18 cellular contexts compared by ENCODE assay signal in the genomic region with DNA sequence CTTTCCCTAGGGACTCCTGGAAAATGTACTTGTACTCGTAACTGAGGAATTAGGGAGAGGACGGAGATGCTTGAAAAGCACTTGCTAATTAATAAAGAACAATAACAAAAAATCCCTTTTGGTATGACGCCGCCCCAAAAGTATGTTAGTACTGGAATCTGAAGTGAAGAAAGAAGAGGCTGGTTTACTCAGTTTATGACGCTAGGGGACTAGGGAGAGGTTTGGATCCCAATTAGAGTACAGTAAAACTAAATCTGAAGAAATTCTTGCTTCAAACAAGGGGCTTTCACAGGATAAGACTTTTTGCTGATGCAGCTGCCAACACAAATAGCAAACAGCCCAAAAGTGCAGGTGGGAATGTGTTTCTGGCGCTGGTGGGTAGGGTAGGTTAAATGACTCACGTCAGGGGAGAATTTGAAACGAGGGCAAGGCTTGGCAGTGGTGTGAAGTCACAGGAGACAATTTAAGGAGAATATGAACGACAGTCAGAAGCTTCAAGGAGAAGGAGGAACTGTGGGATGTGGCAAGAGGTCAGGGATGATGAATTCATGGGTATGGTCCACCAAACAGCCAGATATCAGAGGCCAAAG. TPM values are rescaled to one million over a fixed set of nuclear protein-coding genes. Genes with fewer than 3 reads are reported as not detected.
DNase-seq lines count a peak whose midpoint lies in the region; ATAC-seq, FAIRE-seq and TF ChIP-seq lines count a peak whose summit lies in the region.
"Had no signal": no experiment of that assay in that cellular context is flagged by ENCODE, and none has a peak within 500 bp of the region (broad histone marks: within the 10 kb centered on the region; RNA-seq: fewer than 3 reads in every experiment).

No MANE protein-coding gene starts in this region.

- POLR2A ChIA-PET in HepG2 (lab: Yijun Ruan, JAX): no interaction called here

- DNase-seq in HepG2 (ENCODE audit: low spot score) (no peak), right lobe of liver (no peak), T-helper 17 cell (no peak), foreskin fibroblast (peak; percentile 13 to 57), stomach (no peak), ACHN (no peak)
- DNase-seq: activated CD8-positive, alpha-beta T cell treated with anti-CD3 and anti-CD28 coated beads for 36 hours; activated gamma-delta T cell treated with Interleukin-2 at 50 U/mL for 16 hours; cerebellar nuclear complex; GF-D8; NCI-H1694 treated with DMSO at 0.1 percent for 48 hours; NCI-H748 treated with DMSO at 0.1 percent for 48 hours; posterior cingulate gyrus had no signal

- H3K27ac Mint-ChIP-seq in T-helper 17 cell: peak overlapping the region; percentile 60
- H3K27ac Mint-ChIP-seq: activated CD8-positive, alpha-beta T cell treated with anti-CD3 and anti-CD28 coated beads for 36 hours had no signal

- no peak overlapping the region for H2AFZ ChIP-seq in HepG2 (ENCODE audit: low read length)

- 27% methylated on average over 9 of the region's 9 CpGs for WGBS in HepG2 (ENCODE audit: low lambda C conversion rate)
- 69% methylated on average over 9 of the region's 9 CpGs for WGBS in right lobe of liver (ENCODE audit: insufficient coverage, low coverage, low lambda C conversion rate, missing lambda C conversion rate)
- WGBS in stomach, 5 donors: 65 to 76% (median 73%) methylated on average over 9 of the region's 9 CpGs

- H3K36me3 ChIP-seq in HepG2 (replicated peaks in 1 of 2; ENCODE audit: control insufficient read depth in 1 of 2, insufficient read depth in 2 of 2, low read length in 2 of 2) (no peaks in the 10 kb centered on the region), right lobe of liver (no peaks in the 10 kb centered on the region), stomach (peaks cover 0 to 7% (median under 1%) of the 10 kb centered on the region in 4 donors)

- H3K9ac ChIP-seq in HepG2 (ENCODE audit: insufficient read depth, low read depth, low read length): no peak overlapping the region

- CTCF ChIA-PET in HepG2 (lab: Yijun Ruan, JAX; ENCODE audit: low intra/inter-chr PET ratio, low total read pairs): no interaction called here

- H3K4me1 ChIP-seq in HepG2 (ENCODE audit: insufficient read depth, low read length) (peaks cover 6% of the 10 kb centered on the region; the same call in 1 of the 2 replicates), right lobe of liver (peaks cover 0 to 4% (median 0%) of the 10 kb centered on the region in 4 donors), stomach (peaks cover 0 to 17% (median 9%) of the 10 kb centered on the region in 4 donors)

- FAIRE-seq in HepG2 (lab: Jason Lieb, UNC): no peak
- FAIRE-seq: GM18507 had no signal

- H4K20me1 ChIP-seq in HepG2 (ENCODE audit: insufficient read depth, low read length): no peaks in the 10 kb centered on the region

- intact Hi-C loops in HepG2 (cut with micrococcal nuclease; ENCODE audit: unreplicated experiment): no loop called here
- intact Hi-C loops in right lobe of liver (cut with DNase I): no loop called here
- intact Hi-C loops in stomach (cut with DNase I; ENCODE audit: low total_unique reads): no loop called here

- TF ChIP-seq RAD21 in HepG2 (CRISPR knock-in tag; IDR thresholded peaks at IDR 0.05): no peak

- peaks cover 16% of the 10 kb centered on the region for H3K27me3 Mint-ChIP-seq in T-helper 17 cell
- H3K27me3 Mint-ChIP-seq: activated CD8-positive, alpha-beta T cell treated with anti-CD3 and anti-CD28 coated beads for 36 hours had no signal

- H3K4me2 ChIP-seq in HepG2 (ENCODE audit: low read depth, low read length): peak overlapping the region; percentile 71; the same call in 1 of the 2 replicates

- TF ChIP-seq POLR2A in HepG2 (IDR thresholded peaks at IDR 0.05; ENCODE audit: insufficient read depth in 1 of 2, low read depth in 2 of 2, low read length in 2 of 2): no peak
- no peak for TF ChIP-seq POLR2A in right lobe of liver (IDR thresholded peaks at IDR 0.05)
- TF ChIP-seq POLR2A in stomach (IDR thresholded peaks at IDR 0.05): no peak

- TF ChIP-seq EP300 in HepG2 (IDR thresholded peaks at IDR 0.05; ENCODE audit: low read depth in 2 of 2, low read length in 2 of 2) (no peak), HepG2 (CRISPR knock-in tag; IDR thresholded peaks at IDR 0.05; ENCODE audit: borderline replicate concordance) (no peak), stomach (IDR thresholded peaks at IDR 0.05) (no peak)

- H3K27ac ChIP-seq in HepG2 (ENCODE audit: extremely low read length, insufficient read depth, low read length): no peak overlapping the region
- H3K27ac ChIP-seq in right lobe of liver: no peak overlapping the region
- H3K27ac ChIP-seq in stomach: no peak overlapping the region

- no peaks in the 10 kb centered on the region; a peak in 1 of 5 replicates for H3K27me3 ChIP-seq in HepG2 (ENCODE audit: control insufficient read depth in 1 of 2, insufficient read depth in 2 of 2, low read length in 2 of 2)
- no peaks in the 10 kb centered on the region for H3K27me3 ChIP-seq in right lobe of liver
- peaks cover 0 to 2% (median 0%) of the 10 kb centered on the region in 3 donors for H3K27me3 ChIP-seq in stomach

- H3K36me3 Mint-ChIP-seq in T-helper 17 cell (ENCODE audit: low read depth): no peaks in the 10 kb centered on the region
- H3K36me3 Mint-ChIP-seq: memory B cell had no signal

- no peak overlapping the region for H3K4me3 ChIP-seq in HepG2 (replicated peaks in 1 of 3; ENCODE audit: insufficient read depth in 1 of 3, low read depth in 2 of 3, low read length in 3 of 3)
- no peak overlapping the region for H3K4me3 ChIP-seq in right lobe of liver
- H3K4me3 ChIP-seq in foreskin fibroblast (ENCODE audit: low read depth in 1 of 2, low read length in 2 of 2): no peak overlapping the region
- no peak overlapping the region for H3K4me3 ChIP-seq in stomach

- in situ Hi-C loops in HepG2 (cut with HindIII; ENCODE audit: extremely low pct_ligation_motif_present, low pct_unique_long_range_greater_than_20kb) (loop anchor here (25.0 kb wide), 1 partner anchor 584 kb away; a partner anchor contains a TSS), ACHN (cut with HindIII; ENCODE audit: low pct_ligation_motif_present, low pct_unique_long_range_greater_than_20kb, low sequenced_read_pairs) (no loop called here)

- H3K9me3 ChIP-seq in HepG2 (ENCODE audit: low read length): no peaks in the 10 kb centered on the region
- H3K9me3 ChIP-seq in right lobe of liver: no peaks in the 10 kb centered on the region
- H3K9me3 ChIP-seq in T-helper 17 cell (ENCODE audit: control insufficient read depth, low read length, poor library complexity, severe bottlenecking): no peaks in the 10 kb centered on the region
- no peaks in the 10 kb centered on the region for H3K9me3 ChIP-seq in stomach

- no peaks in the 10 kb centered on the region for H3K79me2 ChIP-seq in HepG2 (ENCODE audit: insufficient read depth, low read length)

- TF ChIP-seq CTCF in HepG2 (CRISPR knock-in tag; IDR thresholded peaks at IDR 0.05): no peak
- TF ChIP-seq CTCF in right lobe of liver (IDR thresholded peaks at IDR 0.05): no peak
- no peak for TF ChIP-seq CTCF in foreskin fibroblast (IDR thresholded peaks at IDR 0.05; ENCODE audit: low read depth, low read length)
- no peak for TF ChIP-seq CTCF in stomach (IDR thresholded peaks at IDR 0.05)

- ATAC-seq in HepG2 (no peak), right lobe of liver (no peak), T-helper 17 cell (no peak), HG03025 (IDR thresholded peaks at IDR 0.05; ENCODE audit: low FRiP score, unreplicated experiment) (no peak), GM19452 (IDR thresholded peaks at IDR 0.05; ENCODE audit: unreplicated experiment) (no peak)
- ATAC-seq: activated CD8-positive, alpha-beta T cell treated with anti-CD3 and anti-CD28 coated beads for 36 hours; esophagus mucosa had no signal

- H3K4me1 Mint-ChIP-seq in T-helper 17 cell: peaks cover 14% of the 10 kb centered on the region

- no TSS peak for BruUV-seq in HepG2 (replicated peaks; lab: Mats Ljungman, UMichigan)

- peak overlapping the region; percentile 43 for H3K4me3 Mint-ChIP-seq in T-helper 17 cell

RNA-seq across cellular contexts. Expression of a gene that starts 1.2 kb away (rescaled TPM):
- total RNA-seq in HepG2 (2016; rRNA removed; fragmentation: Illumina TruSeq; extraction: Trizol) (0.75 and 1.6 TPM in 2 replicates), right lobe of liver (1 to 10 TPM in 4 of 6 experiments, under 1 TPM in 2; 0.62 to 1.9 (median 1.5) TPM), T-helper 17 cell (under 1 TPM; 0.26 to 0.30 TPM), stomach (1 to 10 TPM in 4 of 5 donors, not detected in 1; 3.9 to 7.6 (median 5.5) TPM)
- 0.18 and 0.40 TPM in 2 replicates for total RNA-seq in HepG2 (2016; cell fraction: cytosol; rRNA removed; fragmentation: Illumina TruSeq; extraction: Trizol; ENCODE audit: low read depth)
- 1.2 TPM in 2 replicates for total RNA-seq in HepG2 (2016; cell fraction: insoluble cytoplasmic fraction; rRNA removed; fragmentation: Illumina TruSeq; extraction: Trizol)
- total RNA-seq in HepG2 (2016; cell fraction: membrane; rRNA removed; fragmentation: Illumina TruSeq; extraction: Trizol): 0.69 and 0.93 TPM in 2 replicates
- 0.78 and 1.1 TPM in 2 replicates for total RNA-seq in HepG2 (2016; cell fraction: nucleus; rRNA removed; fragmentation: Illumina TruSeq; extraction: Trizol)
- polyA plus RNA-seq in HepG2 (2011; rRNA removed) (0.25 and 0.47 TPM in 2 replicates), stomach (1 to 10 TPM; 1.3 to 4.3 (median 1.8) TPM)
- polyA plus RNA-seq in HepG2 (2011; cell fraction: cytosol; rRNA removed): 0.17 and 0.27 TPM in 2 replicates
- polyA plus RNA-seq in HepG2 (2011; cell fraction: nucleus; rRNA removed): 0.31 and 0.80 TPM in 2 replicates
- polyA plus RNA-seq in HepG2 (2012): 0.39 and 0.67 TPM in 2 replicates
- 0.05 and 0.12 TPM in 2 replicates for polyA plus RNA-seq in HepG2 (2016; cell fraction: cytosol; fragmentation: Illumina TruSeq; extraction: Trizol; ENCODE audit: low read depth)
- polyA plus RNA-seq in HepG2 (2016; cell fraction: insoluble cytoplasmic fraction; fragmentation: Illumina TruSeq; extraction: Trizol; ENCODE audit: low read depth): 1.0 and 1.3 TPM in 2 replicates
- polyA plus RNA-seq in HepG2 (2016; cell fraction: membrane; fragmentation: Illumina TruSeq; extraction: Trizol; ENCODE audit: low read depth): 0.16 and 0.18 TPM in 2 replicates
- 1.2 and 2.7 TPM in 2 replicates for polyA plus RNA-seq in HepG2 (2016; cell fraction: nucleus; fragmentation: Illumina TruSeq; extraction: Trizol; ENCODE audit: insufficient read depth, low read depth)
- polyA minus RNA-seq in HepG2 (2011; rRNA and poly(A)+ RNA removed; ENCODE audit: low replicate concordance): 0.54 TPM in 1 of 2 replicates, not detected in the other
- polyA minus RNA-seq in HepG2 (2011; cell fraction: cytosol; rRNA and poly(A)+ RNA removed): 0.20 TPM in 1 of 2 replicates, not detected in the other
- 1.0 and 1.7 TPM in 2 replicates for polyA minus RNA-seq in HepG2 (2011; cell fraction: nucleus; rRNA and poly(A)+ RNA removed)

RNA-seq across cellular contexts. Expression of a gene that starts 34.1 kb away (rescaled TPM):
- total RNA-seq in HepG2 (2016; rRNA removed; fragmentation: Illumina TruSeq; extraction: Trizol) (41.1 and 79.4 TPM in 2 replicates), right lobe of liver (10 to 100 TPM; 17.7 to 31.5 (median 25.5) TPM), T-helper 17 cell (10 to 100 TPM; 59.9 to 67.4 TPM), stomach (10 to 100 TPM; 27.5 to 76.2 (median 32.1) TPM)
- 3.0 and 3.5 TPM in 2 replicates for total RNA-seq in HepG2 (2016; cell fraction: cytosol; rRNA removed; fragmentation: Illumina TruSeq; extraction: Trizol; ENCODE audit: low read depth)
- 42.2 and 74.3 TPM in 2 replicates for total RNA-seq in HepG2 (2016; cell fraction: insoluble cytoplasmic fraction; rRNA removed; fragmentation: Illumina TruSeq; extraction: Trizol)
- total RNA-seq in HepG2 (2016; cell fraction: membrane; rRNA removed; fragmentation: Illumina TruSeq; extraction: Trizol): 14.5 and 17.5 TPM in 2 replicates
- 38.9 and 40.1 TPM in 2 replicates for total RNA-seq in HepG2 (2016; cell fraction: nucleus; rRNA removed; fragmentation: Illumina TruSeq; extraction: Trizol)
- polyA plus RNA-seq in HepG2 (2011; rRNA removed) (15.3 and 19.5 TPM in 2 replicates), stomach (10 to 100 TPM; 10.5 to 18.2 (median 15.2) TPM)
- polyA plus RNA-seq in HepG2 (2011; cell fraction: cytosol; rRNA removed): 6.8 and 11.2 TPM in 2 replicates
- 16.1 and 19.5 TPM in 2 replicates for polyA plus RNA-seq in HepG2 (2011; cell fraction: nucleus; rRNA removed)
- polyA plus RNA-seq in HepG2 (2012): 20.6 and 22.9 TPM in 2 replicates
- 1.2 and 1.3 TPM in 2 replicates for polyA plus RNA-seq in HepG2 (2016; cell fraction: cytosol; fragmentation: Illumina TruSeq; extraction: Trizol; ENCODE audit: low read depth)
- polyA plus RNA-seq in HepG2 (2016; cell fraction: insoluble cytoplasmic fraction; fragmentation: Illumina TruSeq; extraction: Trizol; ENCODE audit: low read depth): 47.3 and 52.5 TPM in 2 replicates
- polyA plus RNA-seq in HepG2 (2016; cell fraction: membrane; fragmentation: Illumina TruSeq; extraction: Trizol; ENCODE audit: low read depth): 4.5 and 5.5 TPM in 2 replicates
- 35.4 and 37.7 TPM in 2 replicates for polyA plus RNA-seq in HepG2 (2016; cell fraction: nucleus; fragmentation: Illumina TruSeq; extraction: Trizol; ENCODE audit: insufficient read depth, low read depth)
- 21.1 and 37.0 TPM in 2 replicates for polyA minus RNA-seq in HepG2 (2011; rRNA and poly(A)+ RNA removed; ENCODE audit: low replicate concordance)
- polyA minus RNA-seq in HepG2 (2011; cell fraction: cytosol; rRNA and poly(A)+ RNA removed): 18.9 and 21.4 TPM in 2 replicates
- 58.4 and 65.5 TPM in 2 replicates for polyA minus RNA-seq in HepG2 (2011; cell fraction: nucleus; rRNA and poly(A)+ RNA removed)

Comparison
In these comparisons a context has a peak if more than half of its experiments do, and no peak if none do; other contexts are left out.
1. DNase-seq: peak in foreskin fibroblast (2 of 2); none in HepG2 (single experiment), right lobe of liver (0 of 3), T-helper 17 cell (0 of 3), stomach (single experiment) and ACHN (single experiment).